1 cellular context compared by ENCODE assay signal in the genomic region with DNA sequence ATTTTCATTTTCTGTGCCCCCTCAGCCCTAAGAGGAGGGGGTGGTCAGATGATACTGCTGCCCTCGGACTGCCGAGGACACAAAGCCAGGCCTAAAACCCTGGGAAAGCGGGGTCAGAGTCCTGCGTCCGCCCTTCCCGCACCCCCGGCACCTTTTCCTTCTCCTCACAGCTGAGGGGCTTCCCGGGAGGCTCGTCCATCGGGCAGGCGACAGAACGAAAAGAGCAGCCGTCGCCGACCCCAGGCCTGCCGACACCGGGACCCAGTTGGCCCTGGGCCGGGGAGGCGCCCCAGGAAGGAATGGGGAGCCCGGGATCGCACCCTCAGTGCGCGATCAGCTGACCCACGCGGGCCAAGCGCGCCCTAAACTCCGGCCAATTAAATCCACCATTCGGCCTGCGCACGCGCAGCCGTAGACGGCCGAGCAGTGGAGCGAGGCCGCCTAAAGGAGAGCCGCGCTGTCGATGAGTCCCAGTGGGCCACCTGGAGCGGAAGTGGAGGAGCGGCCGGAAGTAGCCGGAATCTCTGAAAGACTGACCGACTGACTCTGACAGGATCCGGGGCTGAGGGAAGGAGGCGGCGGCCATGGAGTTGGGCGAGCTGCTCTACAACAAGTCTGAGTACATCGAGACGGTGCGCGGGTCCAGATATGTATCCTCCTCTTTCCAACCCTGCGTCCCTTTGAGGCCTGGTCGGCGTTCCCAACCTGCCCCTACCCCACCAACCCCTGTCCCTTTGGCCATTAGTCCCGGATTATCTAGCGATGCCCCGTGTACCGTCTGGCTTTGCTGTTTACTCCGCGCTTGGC.
TF ChIP-seq lines count a peak whose summit lies in the region.

A gene (plus strand): TSS at position 508 of the 807 bp plus-strand sequence. CDS start 77 bp downstream, at position 585.
A gene (minus strand): TSS at position 352 of the 807 bp plus-strand sequence. CDS start 153 bp downstream, at position 199.

TF ChIP-seq in HepG2, 621 proteins besides CTCF, POLR2A, EP300 and RAD21 (continued from another document and continues in another):
- TF ChIP-seq, protein P1, sequence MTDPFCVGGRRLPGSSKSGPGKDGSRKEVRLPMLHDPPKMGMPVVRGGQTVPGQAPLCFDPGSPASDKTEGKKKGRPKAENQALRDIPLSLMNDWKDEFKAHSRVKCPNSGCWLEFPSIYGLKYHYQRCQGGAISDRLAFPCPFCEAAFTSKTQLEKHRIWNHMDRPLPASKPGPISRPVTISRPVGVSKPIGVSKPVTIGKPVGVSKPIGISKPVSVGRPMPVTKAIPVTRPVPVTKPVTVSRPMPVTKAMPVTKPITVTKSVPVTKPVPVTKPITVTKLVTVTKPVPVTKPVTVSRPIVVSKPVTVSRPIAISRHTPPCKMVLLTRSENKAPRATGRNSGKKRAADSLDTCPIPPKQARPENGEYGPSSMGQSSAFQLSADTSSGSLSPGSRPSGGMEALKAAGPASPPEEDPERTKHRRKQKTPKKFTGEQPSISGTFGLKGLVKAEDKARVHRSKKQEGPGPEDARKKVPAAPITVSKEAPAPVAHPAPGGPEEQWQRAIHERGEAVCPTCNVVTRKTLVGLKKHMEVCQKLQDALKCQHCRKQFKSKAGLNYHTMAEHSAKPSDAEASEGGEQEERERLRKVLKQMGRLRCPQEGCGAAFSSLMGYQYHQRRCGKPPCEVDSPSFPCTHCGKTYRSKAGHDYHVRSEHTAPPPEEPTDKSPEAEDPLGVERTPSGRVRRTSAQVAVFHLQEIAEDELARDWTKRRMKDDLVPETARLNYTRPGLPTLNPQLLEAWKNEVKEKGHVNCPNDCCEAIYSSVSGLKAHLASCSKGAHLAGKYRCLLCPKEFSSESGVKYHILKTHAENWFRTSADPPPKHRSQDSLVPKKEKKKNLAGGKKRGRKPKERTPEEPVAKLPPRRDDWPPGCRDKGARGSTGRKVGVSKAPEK (CRISPR knock-in tag; IDR thresholded peaks at IDR 0.05; ENCODE audit: borderline replicate concordance): no peak
- TF ChIP-seq, protein P2, sequence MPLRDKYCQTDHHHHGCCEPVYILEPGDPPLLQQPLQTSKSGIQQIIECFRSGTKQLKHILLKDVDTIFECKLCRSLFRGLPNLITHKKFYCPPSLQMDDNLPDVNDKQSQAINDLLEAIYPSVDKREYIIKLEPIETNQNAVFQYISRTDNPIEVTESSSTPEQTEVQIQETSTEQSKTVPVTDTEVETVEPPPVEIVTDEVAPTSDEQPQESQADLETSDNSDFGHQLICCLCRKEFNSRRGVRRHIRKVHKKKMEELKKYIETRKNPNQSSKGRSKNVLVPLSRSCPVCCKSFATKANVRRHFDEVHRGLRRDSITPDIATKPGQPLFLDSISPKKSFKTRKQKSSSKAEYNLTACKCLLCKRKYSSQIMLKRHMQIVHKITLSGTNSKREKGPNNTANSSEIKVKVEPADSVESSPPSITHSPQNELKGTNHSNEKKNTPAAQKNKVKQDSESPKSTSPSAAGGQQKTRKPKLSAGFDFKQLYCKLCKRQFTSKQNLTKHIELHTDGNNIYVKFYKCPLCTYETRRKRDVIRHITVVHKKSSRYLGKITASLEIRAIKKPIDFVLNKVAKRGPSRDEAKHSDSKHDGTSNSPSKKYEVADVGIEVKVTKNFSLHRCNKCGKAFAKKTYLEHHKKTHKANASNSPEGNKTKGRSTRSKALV (CRISPR knock-in tag; IDR thresholded peaks at IDR 0.05): peak; percentile 96
- TF ChIP-seq ZNF136 (CRISPR knock-in tag; IDR thresholded peaks at IDR 0.05; ENCODE audit: low read depth): 0 out of 2 replicates have a peak, but pooled peaks have one; percentile 70
- no peak for TF ChIP-seq ZFP1 (CRISPR knock-in tag; IDR thresholded peaks at IDR 0.05)
- TF ChIP-seq, protein P3, sequence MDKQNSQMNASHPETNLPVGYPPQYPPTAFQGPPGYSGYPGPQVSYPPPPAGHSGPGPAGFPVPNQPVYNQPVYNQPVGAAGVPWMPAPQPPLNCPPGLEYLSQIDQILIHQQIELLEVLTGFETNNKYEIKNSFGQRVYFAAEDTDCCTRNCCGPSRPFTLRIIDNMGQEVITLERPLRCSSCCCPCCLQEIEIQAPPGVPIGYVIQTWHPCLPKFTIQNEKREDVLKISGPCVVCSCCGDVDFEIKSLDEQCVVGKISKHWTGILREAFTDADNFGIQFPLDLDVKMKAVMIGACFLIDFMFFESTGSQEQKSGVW (CRISPR knock-in tag; IDR thresholded peaks at IDR 0.05; ENCODE audit: borderline replicate concordance): peak; percentile 1
- peak; percentile 98 for TF ChIP-seq HOXA5 (CRISPR knock-in tag; IDR thresholded peaks at IDR 0.05)
- peak; percentile 99 for TF ChIP-seq HIVEP1 (CRISPR knock-in tag; IDR thresholded peaks at IDR 0.05)
- TF ChIP-seq, protein P4, sequence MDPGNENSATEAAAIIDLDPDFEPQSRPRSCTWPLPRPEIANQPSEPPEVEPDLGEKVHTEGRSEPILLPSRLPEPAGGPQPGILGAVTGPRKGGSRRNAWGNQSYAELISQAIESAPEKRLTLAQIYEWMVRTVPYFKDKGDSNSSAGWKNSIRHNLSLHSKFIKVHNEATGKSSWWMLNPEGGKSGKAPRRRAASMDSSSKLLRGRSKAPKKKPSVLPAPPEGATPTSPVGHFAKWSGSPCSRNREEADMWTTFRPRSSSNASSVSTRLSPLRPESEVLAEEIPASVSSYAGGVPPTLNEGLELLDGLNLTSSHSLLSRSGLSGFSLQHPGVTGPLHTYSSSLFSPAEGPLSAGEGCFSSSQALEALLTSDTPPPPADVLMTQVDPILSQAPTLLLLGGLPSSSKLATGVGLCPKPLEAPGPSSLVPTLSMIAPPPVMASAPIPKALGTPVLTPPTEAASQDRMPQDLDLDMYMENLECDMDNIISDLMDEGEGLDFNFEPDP (CRISPR knock-in tag; conservative IDR thresholded peaks at IDR 0.05): no peak
- TF ChIP-seq TBX2 (CRISPR knock-in tag; IDR thresholded peaks at IDR 0.05; ENCODE audit: borderline replicate concordance): peak; percentile 89
- peak; percentile 95 for TF ChIP-seq POLR2AphosphoS5 (IDR thresholded peaks at IDR 0.05; ENCODE audit: low read depth, low read length)
- TF ChIP-seq, protein P5, sequence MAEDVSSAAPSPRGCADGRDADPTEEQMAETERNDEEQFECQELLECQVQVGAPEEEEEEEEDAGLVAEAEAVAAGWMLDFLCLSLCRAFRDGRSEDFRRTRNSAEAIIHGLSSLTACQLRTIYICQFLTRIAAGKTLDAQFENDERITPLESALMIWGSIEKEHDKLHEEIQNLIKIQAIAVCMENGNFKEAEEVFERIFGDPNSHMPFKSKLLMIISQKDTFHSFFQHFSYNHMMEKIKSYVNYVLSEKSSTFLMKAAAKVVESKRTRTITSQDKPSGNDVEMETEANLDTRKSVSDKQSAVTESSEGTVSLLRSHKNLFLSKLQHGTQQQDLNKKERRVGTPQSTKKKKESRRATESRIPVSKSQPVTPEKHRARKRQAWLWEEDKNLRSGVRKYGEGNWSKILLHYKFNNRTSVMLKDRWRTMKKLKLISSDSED (CRISPR knock-in tag; IDR thresholded peaks at IDR 0.05): no peak
- TF ChIP-seq, protein P6, sequence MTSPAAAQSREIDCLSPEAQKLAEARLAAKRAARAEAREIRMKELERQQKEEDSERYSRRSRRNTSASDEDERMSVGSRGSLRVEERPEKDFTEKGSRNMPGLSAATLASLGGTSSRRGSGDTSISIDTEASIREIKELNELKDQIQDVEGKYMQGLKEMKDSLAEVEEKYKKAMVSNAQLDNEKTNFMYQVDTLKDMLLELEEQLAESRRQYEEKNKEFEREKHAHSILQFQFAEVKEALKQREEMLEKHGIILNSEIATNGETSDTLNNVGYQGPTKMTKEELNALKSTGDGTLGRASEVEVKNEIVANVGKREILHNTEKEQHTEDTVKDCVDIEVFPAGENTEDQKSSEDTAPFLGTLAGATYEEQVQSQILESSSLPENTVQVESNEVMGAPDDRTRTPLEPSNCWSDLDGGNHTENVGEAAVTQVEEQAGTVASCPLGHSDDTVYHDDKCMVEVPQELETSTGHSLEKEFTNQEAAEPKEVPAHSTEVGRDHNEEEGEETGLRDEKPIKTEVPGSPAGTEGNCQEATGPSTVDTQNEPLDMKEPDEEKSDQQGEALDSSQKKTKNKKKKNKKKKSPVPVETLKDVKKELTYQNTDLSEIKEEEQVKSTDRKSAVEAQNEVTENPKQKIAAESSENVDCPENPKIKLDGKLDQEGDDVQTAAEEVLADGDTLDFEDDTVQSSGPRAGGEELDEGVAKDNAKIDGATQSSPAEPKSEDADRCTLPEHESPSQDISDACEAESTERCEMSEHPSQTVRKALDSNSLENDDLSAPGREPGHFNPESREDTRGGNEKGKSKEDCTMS (CRISPR knock-in tag; conservative IDR thresholded peaks at IDR 0.05): no peak
- TF ChIP-seq ZNF737 (CRISPR knock-in tag; IDR thresholded peaks at IDR 0.05; ENCODE audit: borderline replicate concordance): peak; percentile 74; the same call in 1 of the 2 replicates
- TF ChIP-seq ZNF224 (CRISPR knock-in tag; IDR thresholded peaks at IDR 0.05): peak; percentile 93
- no peak for TF ChIP-seq PAWR (CRISPR knock-in tag; IDR thresholded peaks at IDR 0.05; ENCODE audit: borderline replicate concordance)
- TF ChIP-seq, protein P7, sequence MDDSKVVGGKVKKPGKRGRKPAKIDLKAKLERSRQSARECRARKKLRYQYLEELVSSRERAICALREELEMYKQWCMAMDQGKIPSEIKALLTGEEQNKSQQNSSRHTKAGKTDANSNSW (CRISPR knock-in tag; IDR thresholded peaks at IDR 0.05; ENCODE audit: borderline replicate concordance): 0 out of 2 replicates have a peak, but pooled peaks have one; percentile 24
- peak; percentile 96 for TF ChIP-seq THAP11 (CRISPR knock-in tag; IDR thresholded peaks at IDR 0.05)
- TF ChIP-seq KLF16 (CRISPR knock-in tag; IDR thresholded peaks at IDR 0.05): peak; percentile 85 to 97
- no peak for TF ChIP-seq ZFP36 (IDR thresholded peaks at IDR 0.05; ENCODE audit: borderline replicate concordance, low read depth, low read length, partially characterized antibody)
- TF ChIP-seq, protein P8, sequence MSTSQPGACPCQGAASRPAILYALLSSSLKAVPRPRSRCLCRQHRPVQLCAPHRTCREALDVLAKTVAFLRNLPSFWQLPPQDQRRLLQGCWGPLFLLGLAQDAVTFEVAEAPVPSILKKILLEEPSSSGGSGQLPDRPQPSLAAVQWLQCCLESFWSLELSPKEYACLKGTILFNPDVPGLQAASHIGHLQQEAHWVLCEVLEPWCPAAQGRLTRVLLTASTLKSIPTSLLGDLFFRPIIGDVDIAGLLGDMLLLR (CRISPR knock-in tag; IDR thresholded peaks at IDR 0.05): peak; percentile 98
- TF ChIP-seq IKZF1 (IDR thresholded peaks at IDR 0.05): no peak
- TF ChIP-seq ZNF883 (CRISPR knock-in tag; IDR thresholded peaks at IDR 0.05; ENCODE audit: not compliant biosample characterization): peak; percentile 99
- TF ChIP-seq ZBTB3 (CRISPR knock-in tag; IDR thresholded peaks at IDR 0.05; ENCODE audit: borderline replicate concordance, low read depth): peak; percentile 92; the same call in 1 of the 2 replicates
- no peak; the same call in 1 of the 2 replicates for TF ChIP-seq THYN1 (CRISPR knock-in tag; IDR thresholded peaks at IDR 0.05; ENCODE audit: borderline replicate concordance, low read depth)
- TF ChIP-seq, protein P9, sequence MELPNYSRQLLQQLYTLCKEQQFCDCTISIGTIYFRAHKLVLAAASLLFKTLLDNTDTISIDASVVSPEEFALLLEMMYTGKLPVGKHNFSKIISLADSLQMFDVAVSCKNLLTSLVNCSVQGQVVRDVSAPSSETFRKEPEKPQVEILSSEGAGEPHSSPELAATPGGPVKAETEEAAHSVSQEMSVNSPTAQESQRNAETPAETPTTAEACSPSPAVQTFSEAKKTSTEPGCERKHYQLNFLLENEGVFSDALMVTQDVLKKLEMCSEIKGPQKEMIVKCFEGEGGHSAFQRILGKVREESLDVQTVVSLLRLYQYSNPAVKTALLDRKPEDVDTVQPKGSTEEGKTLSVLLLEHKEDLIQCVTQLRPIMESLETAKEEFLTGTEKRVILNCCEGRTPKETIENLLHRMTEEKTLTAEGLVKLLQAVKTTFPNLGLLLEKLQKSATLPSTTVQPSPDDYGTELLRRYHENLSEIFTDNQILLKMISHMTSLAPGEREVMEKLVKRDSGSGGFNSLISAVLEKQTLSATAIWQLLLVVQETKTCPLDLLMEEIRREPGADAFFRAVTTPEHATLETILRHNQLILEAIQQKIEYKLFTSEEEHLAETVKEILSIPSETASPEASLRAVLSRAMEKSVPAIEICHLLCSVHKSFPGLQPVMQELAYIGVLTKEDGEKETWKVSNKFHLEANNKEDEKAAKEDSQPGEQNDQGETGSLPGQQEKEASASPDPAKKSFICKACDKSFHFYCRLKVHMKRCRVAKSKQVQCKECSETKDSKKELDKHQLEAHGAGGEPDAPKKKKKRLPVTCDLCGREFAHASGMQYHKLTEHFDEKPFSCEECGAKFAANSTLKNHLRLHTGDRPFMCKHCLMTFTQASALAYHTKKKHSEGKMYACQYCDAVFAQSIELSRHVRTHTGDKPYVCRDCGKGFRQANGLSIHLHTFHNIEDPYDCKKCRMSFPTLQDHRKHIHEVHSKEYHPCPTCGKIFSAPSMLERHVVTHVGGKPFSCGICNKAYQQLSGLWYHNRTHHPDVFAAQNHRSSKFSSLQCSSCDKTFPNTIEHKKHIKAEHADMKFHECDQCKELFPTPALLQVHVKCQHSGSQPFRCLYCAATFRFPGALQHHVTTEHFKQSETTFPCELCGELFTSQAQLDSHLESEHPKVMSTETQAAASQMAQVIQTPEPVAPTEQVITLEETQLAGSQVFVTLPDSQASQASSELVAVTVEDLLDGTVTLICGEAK (IDR thresholded peaks at IDR 0.05): peak; percentile 88
- TF ChIP-seq, protein P9 (CRISPR knock-in tag; IDR thresholded peaks at IDR 0.05): peak; percentile 65
- TF ChIP-seq FOXK1 (CRISPR knock-in tag; IDR thresholded peaks at IDR 0.05; ENCODE audit: borderline replicate concordance, low read depth): peak; percentile 92
- peak; percentile 97; the same call in 1 of the 2 replicates for TF ChIP-seq PAX8 (CRISPR knock-in tag; IDR thresholded peaks at IDR 0.05; ENCODE audit: borderline replicate concordance)
